20 cellular contexts compared by ENCODE assay signal in the genomic region with DNA sequence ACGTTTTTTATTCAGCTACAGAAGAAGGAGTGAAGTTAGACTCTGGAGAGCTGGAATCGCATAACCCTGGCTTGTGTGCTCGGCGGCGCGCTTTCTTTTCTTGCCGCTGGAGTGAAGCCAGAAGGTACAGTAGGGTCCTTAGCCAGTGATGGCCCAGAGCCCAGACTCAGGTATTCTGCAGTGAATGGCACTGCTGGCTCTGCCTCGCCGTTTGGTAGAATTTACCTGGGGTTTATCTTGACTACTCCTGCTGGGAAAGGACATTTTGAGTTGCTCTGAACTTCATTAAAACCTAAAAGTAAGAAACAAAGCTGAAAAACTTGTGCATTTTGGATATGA. TPM values are rescaled to one million over a fixed set of nuclear protein-coding genes. Genes with fewer than 3 reads are reported as not detected.
DNase-seq lines count a peak whose midpoint lies in the region; ATAC-seq, FAIRE-seq and TF ChIP-seq lines count a peak whose summit lies in the region.
"Had no signal": no experiment of that assay in that cellular context is flagged by ENCODE, and none has a peak within 500 bp of the region (broad histone marks: within the 10 kb centered on the region; RNA-seq: fewer than 3 reads in every experiment).

No MANE protein-coding gene starts in this region.

- H3K9ac ChIP-seq in HepG2 (ENCODE audit: insufficient read depth, low read depth, low read length) (no peak overlapping the region), astrocyte (ENCODE audit: low read length) (peak overlapping the region; percentile 1)

- POLR2A ChIA-PET in HepG2 (lab: Yijun Ruan, JAX): no interaction called here

- H3K4me1 ChIP-seq in HepG2 (ENCODE audit: insufficient read depth, low read length) (peaks cover 13% of the 10 kb centered on the region), right lobe of liver (no peaks in the 10 kb centered on the region), astrocyte (ENCODE audit: insufficient read depth, low read length) (peaks cover 13% of the 10 kb centered on the region)
- H3K4me1 ChIP-seq: colonic mucosa, gastrocnemius medialis had no signal

- H3K36me3 Mint-ChIP-seq in astrocyte (ENCODE audit: low read depth, unreplicated experiment) (no peaks in the 10 kb centered on the region), mesothelial cell of epicardium (peaks cover 1% of the 10 kb centered on the region)

- H3K27ac ChIP-seq in HepG2 (ENCODE audit: extremely low read length, insufficient read depth, low read length) (no peak overlapping the region), right lobe of liver (no peak overlapping the region), astrocyte (ENCODE audit: low read depth, low read length) (no peak overlapping the region)
- H3K27ac ChIP-seq: brain microvascular endothelial cell, C4-2B, colonic mucosa, esophagus squamous epithelium, gastrocnemius medialis had no signal

- H3K36me3 ChIP-seq in HepG2 (replicated peaks in 1 of 2; ENCODE audit: control insufficient read depth in 1 of 2, insufficient read depth in 2 of 2, low read length in 2 of 2) (no peaks in the 10 kb centered on the region), right lobe of liver (no peaks in the 10 kb centered on the region), astrocyte (ENCODE audit: insufficient read depth, low read length) (no peaks in the 10 kb centered on the region)
- H3K36me3 ChIP-seq: brain microvascular endothelial cell, colonic mucosa, esophagus squamous epithelium, gastrocnemius medialis had no signal

- H3K27me3 Mint-ChIP-seq in astrocyte (ENCODE audit: low read depth, unreplicated experiment) (no peaks in the 10 kb centered on the region), mesothelial cell of epicardium (ENCODE audit: low read depth) (no peaks in the 10 kb centered on the region)
- H3K27me3 Mint-ChIP-seq: activated B cell treated with CpG ODN at 0.5 μM for 24 hours; activated CD4-positive, alpha-beta memory T cell treated with anti-CD3 and anti-CD28 coated beads, Interleukin-2, amount 10 ng/mL, durations not matched to agents 7 days and 5 days; activated naive CD8-positive, alpha-beta T cell treated with anti-CD3 and anti-CD28 coated beads, Interleukin-2, amount 50 U/mL, for 24 hours had no signal

- H3K4me3 Mint-ChIP-seq in astrocyte (ENCODE audit: unreplicated experiment): no peak overlapping the region
- H3K4me3 Mint-ChIP-seq in mesothelial cell of epicardium: no peak overlapping the region
- H3K4me3 Mint-ChIP-seq: activated B cell treated with CpG ODN at 0.5 μM for 24 hours; activated CD4-positive, alpha-beta memory T cell treated with anti-CD3 and anti-CD28 coated beads, Interleukin-2, amount 10 ng/mL, durations not matched to agents 7 days and 5 days; activated naive CD8-positive, alpha-beta T cell treated with anti-CD3 and anti-CD28 coated beads, Interleukin-2, amount 50 U/mL, for 24 hours had no signal

- H3K27me3 ChIP-seq in HepG2 (ENCODE audit: control insufficient read depth in 1 of 2, insufficient read depth in 2 of 2, low read length in 2 of 2) (no peaks in the 10 kb centered on the region), right lobe of liver (no peaks in the 10 kb centered on the region), astrocyte (ENCODE audit: insufficient read depth, low read length) (no peaks in the 10 kb centered on the region)
- H3K27me3 ChIP-seq: brain microvascular endothelial cell, colonic mucosa, esophagus squamous epithelium, gastrocnemius medialis had no signal

- BruUV-seq in HepG2 (replicated peaks; lab: Mats Ljungman, UMichigan): no TSS peak

- no peaks in the 10 kb centered on the region for H3K9me3 ChIP-seq in HepG2 (ENCODE audit: low read length)
- no peaks in the 10 kb centered on the region for H3K9me3 ChIP-seq in right lobe of liver
- no peaks in the 10 kb centered on the region for H3K9me3 ChIP-seq in astrocyte (ENCODE audit: insufficient read depth, low read depth, low read length)
- H3K9me3 ChIP-seq: colonic mucosa, esophagus squamous epithelium, gastrocnemius medialis had no signal

- 81% methylated on average over 9 of the region's 9 CpGs for WGBS in HepG2 (ENCODE audit: low lambda C conversion rate)
- WGBS in right lobe of liver (ENCODE audit: insufficient coverage, low coverage, low lambda C conversion rate, missing lambda C conversion rate): 86% methylated on average over 8 of the region's 9 CpGs

- H2AFZ ChIP-seq in HepG2 (ENCODE audit: low read length) (no peak overlapping the region), astrocyte (ENCODE audit: low read depth, low read length) (peak overlapping the region; percentile 55)

- intact Hi-C loops in HepG2 (cut with micrococcal nuclease; ENCODE audit: unreplicated experiment) (loop anchor here (10.0 kb wide), 1 partner anchor 1137 kb away; no protein-coding TSS in a partner anchor), right lobe of liver (cut with DNase I) (no loop called here)

- in situ Hi-C loops in HepG2 (cut with HindIII; ENCODE audit: extremely low pct_ligation_motif_present, low pct_unique_long_range_greater_than_20kb): no loop called here

- H3K4me1 Mint-ChIP-seq in astrocyte (ENCODE audit: low read depth, unreplicated experiment): peaks cover 10% of the 10 kb centered on the region
- peaks cover 12% of the 10 kb centered on the region for H3K4me1 Mint-ChIP-seq in mesothelial cell of epicardium
- H3K4me1 Mint-ChIP-seq: activated B cell treated with CpG ODN at 0.5 μM for 24 hours; activated CD4-positive, alpha-beta memory T cell treated with anti-CD3 and anti-CD28 coated beads, Interleukin-2, amount 10 ng/mL, durations not matched to agents 7 days and 5 days; activated naive CD8-positive, alpha-beta T cell treated with anti-CD3 and anti-CD28 coated beads, Interleukin-2, amount 50 U/mL, for 24 hours had no signal

- ATAC-seq in HepG2 (peak; percentile 39; the same call in 2 of the 3 replicates), right lobe of liver (no peak), HG03442 (IDR thresholded peaks at IDR 0.05; ENCODE audit: unreplicated experiment) (no peak), HG02642 (IDR thresholded peaks at IDR 0.05; ENCODE audit: poor library complexity, unreplicated experiment) (no peak)
- ATAC-seq: activated naive CD8-positive, alpha-beta T cell treated with anti-CD3 and anti-CD28 coated beads, Interleukin-2, amount 50 U/mL, for 24 hours; gastrocnemius medialis had no signal

- H3K79me2 ChIP-seq in HepG2 (ENCODE audit: insufficient read depth, low read length): no peaks in the 10 kb centered on the region
- no peaks in the 10 kb centered on the region for H3K79me2 ChIP-seq in astrocyte (ENCODE audit: insufficient read depth, low read length)

- FAIRE-seq in HepG2 (lab: Jason Lieb, UNC) (no peak), astrocyte (lab: Jason Lieb, UNC) (no peak)

- CTCF ChIA-PET in HepG2 (lab: Yijun Ruan, JAX; ENCODE audit: low intra/inter-chr PET ratio, low total read pairs): no interaction called here

- TF ChIP-seq EP300 in HepG2 (IDR thresholded peaks at IDR 0.05; ENCODE audit: low read depth in 2 of 2, low read length in 2 of 2) (no peak), HepG2 (CRISPR knock-in tag; IDR thresholded peaks at IDR 0.05; ENCODE audit: borderline replicate concordance) (no peak)

- H3K9me3 Mint-ChIP-seq in astrocyte (ENCODE audit: unreplicated experiment): no peaks in the 10 kb centered on the region
- no peaks in the 10 kb centered on the region for H3K9me3 Mint-ChIP-seq in mesothelial cell of epicardium
- H3K9me3 Mint-ChIP-seq: activated B cell treated with CpG ODN at 0.5 μM for 24 hours; activated CD4-positive, alpha-beta memory T cell treated with anti-CD3 and anti-CD28 coated beads, Interleukin-2, amount 10 ng/mL, durations not matched to agents 7 days and 5 days; activated naive CD8-positive, alpha-beta T cell treated with anti-CD3 and anti-CD28 coated beads, Interleukin-2, amount 50 U/mL, for 24 hours had no signal

- TF ChIP-seq CTCF in HepG2 (CRISPR knock-in tag; IDR thresholded peaks at IDR 0.05) (no peak), right lobe of liver (IDR thresholded peaks at IDR 0.05) (no peak), astrocyte (IDR thresholded peaks at IDR 0.05; ENCODE audit: insufficient read depth, low read depth, low read length) (no peak), mesothelial cell of epicardium (IDR thresholded peaks at IDR 0.05; ENCODE audit: unreplicated experiment) (no peak)

- H3K27ac Mint-ChIP-seq in astrocyte (ENCODE audit: unreplicated experiment): no peak overlapping the region
- peak overlapping the region; percentile 86 for H3K27ac Mint-ChIP-seq in mesothelial cell of epicardium
- H3K27ac Mint-ChIP-seq: activated B cell treated with CpG ODN at 0.5 μM for 24 hours; activated CD4-positive, alpha-beta memory T cell treated with anti-CD3 and anti-CD28 coated beads, Interleukin-2, amount 10 ng/mL, durations not matched to agents 7 days and 5 days; activated naive CD8-positive, alpha-beta T cell treated with anti-CD3 and anti-CD28 coated beads, Interleukin-2, amount 50 U/mL, for 24 hours had no signal

- TF ChIP-seq RAD21 in HepG2 (CRISPR knock-in tag; IDR thresholded peaks at IDR 0.05): no peak

- TF ChIP-seq POLR2A in HepG2 (IDR thresholded peaks at IDR 0.05; ENCODE audit: insufficient read depth in 1 of 2, low read depth in 2 of 2, low read length in 2 of 2) (no peak), right lobe of liver (IDR thresholded peaks at IDR 0.05) (no peak)

- DNase-seq in HepG2 (ENCODE audit: low spot score): no peak
- no peak for DNase-seq in right lobe of liver
- no peak for DNase-seq in astrocyte (ENCODE audit: low read depth)
- DNase-seq in mesothelial cell of epicardium (ENCODE audit: low spot score in 2 of 2, unreplicated experiment in 2 of 2): no peak
- DNase-seq in activated effector memory CD4-positive, alpha-beta T cell treated with Interleukin-2 at 50 U/mL for 16 hours: no peak
- DNase-seq in T1000 (lab: John Stamatoyannopoulos, UW): no peak
- DNase-seq: ACHN; activated B cell treated with CpG ODN at 0.5 μM for 24 hours; activated CD4-positive, alpha-beta memory T cell treated with anti-CD3 and anti-CD28 coated beads, Interleukin-2, amount 10 ng/mL, durations not matched to agents 7 days and 5 days; activated gamma-delta T cell; activated naive CD8-positive, alpha-beta T cell treated with anti-CD3 and anti-CD28 coated beads, Interleukin-2, amount 50 U/mL, for 24 hours; brain microvascular endothelial cell; colonic mucosa; esophagus squamous epithelium; gastrocnemius medialis; NCI-H146; NCI-H510A had no signal

- H3K4me3 ChIP-seq in HepG2 (replicated peaks in 1 of 3; ENCODE audit: insufficient read depth in 1 of 3, low read depth in 2 of 3, low read length in 3 of 3): no peak overlapping the region
- H3K4me3 ChIP-seq in right lobe of liver: no peak overlapping the region
- no peak overlapping the region for H3K4me3 ChIP-seq in astrocyte (ENCODE audit: insufficient read depth, low read depth, low read length)
- H3K4me3 ChIP-seq: colonic mucosa, esophagus squamous epithelium, gastrocnemius medialis had no signal

- peak overlapping the region; percentile 19; the same call in 1 of the 2 replicates for H3K4me2 ChIP-seq in HepG2 (ENCODE audit: low read depth, low read length)
- peak overlapping the region; percentile 53 for H3K4me2 ChIP-seq in astrocyte (ENCODE audit: low read length)

- H4K20me1 ChIP-seq in HepG2 (ENCODE audit: insufficient read depth, low read length) (no peaks in the 10 kb centered on the region), astrocyte (ENCODE audit: insufficient read depth, low read length) (no peaks in the 10 kb centered on the region)

RNA-seq across cellular contexts. Expression of gene TIAM2, which starts 56.9 kb away (rescaled TPM):
- 4.5 and 5.7 TPM in 2 replicates for total RNA-seq in HepG2 (2016; rRNA removed; fragmentation: Illumina TruSeq; extraction: Trizol)
- 6.2 and 6.8 TPM in 2 replicates for total RNA-seq in HepG2 (2016; cell fraction: cytosol; rRNA removed; fragmentation: Illumina TruSeq; extraction: Trizol; ENCODE audit: low read depth)
- 4.2 and 4.7 TPM in 2 replicates for total RNA-seq in HepG2 (2016; cell fraction: insoluble cytoplasmic fraction; rRNA removed; fragmentation: Illumina TruSeq; extraction: Trizol)
- 4.9 and 5.3 TPM in 2 replicates for total RNA-seq in HepG2 (2016; cell fraction: membrane; rRNA removed; fragmentation: Illumina TruSeq; extraction: Trizol)
- total RNA-seq in HepG2 (2016; cell fraction: nucleus; rRNA removed; fragmentation: Illumina TruSeq; extraction: Trizol): 10.7 and 12.4 TPM in 2 replicates
- polyA plus RNA-seq in HepG2 (2011; rRNA removed): 4.1 and 4.4 TPM in 2 replicates
- polyA plus RNA-seq in HepG2 (2011; cell fraction: cytosol; rRNA removed): 1.4 and 3.0 TPM in 2 replicates
- polyA plus RNA-seq in HepG2 (2011; cell fraction: nucleus; rRNA removed): 4.4 and 7.3 TPM in 2 replicates
- polyA plus RNA-seq in HepG2 (2012): 6.1 and 6.5 TPM in 2 replicates
- 0.99 and 1.1 TPM in 2 replicates for polyA plus RNA-seq in HepG2 (2016; cell fraction: cytosol; fragmentation: Illumina TruSeq; extraction: Trizol; ENCODE audit: low read depth)
- polyA plus RNA-seq in HepG2 (2016; cell fraction: insoluble cytoplasmic fraction; fragmentation: Illumina TruSeq; extraction: Trizol; ENCODE audit: low read depth): 4.5 and 6.0 TPM in 2 replicates
- 1.4 and 2.0 TPM in 2 replicates for polyA plus RNA-seq in HepG2 (2016; cell fraction: membrane; fragmentation: Illumina TruSeq; extraction: Trizol; ENCODE audit: low read depth)
- 11.0 and 12.4 TPM in 2 replicates for polyA plus RNA-seq in HepG2 (2016; cell fraction: nucleus; fragmentation: Illumina TruSeq; extraction: Trizol; ENCODE audit: insufficient read depth, low read depth)
- polyA minus RNA-seq in HepG2 (2011; rRNA and poly(A)+ RNA removed; ENCODE audit: low replicate concordance): 0.68 and 5.9 TPM in 2 replicates
- polyA minus RNA-seq in HepG2 (2011; cell fraction: cytosol; rRNA and poly(A)+ RNA removed): 3.0 and 4.9 TPM in 2 replicates
- polyA minus RNA-seq in HepG2 (2011; cell fraction: nucleus; rRNA and poly(A)+ RNA removed): 21.6 and 28.6 TPM in 2 replicates
- total RNA-seq in right lobe of liver: 1 to 10 TPM; 1.3 to 4.4 (median 1.7) TPM
- total RNA-seq in astrocyte: 22.2 and 23.6 TPM in 2 replicates
- 14.4 to 19.9 TPM (median 18.1 TPM) in 3 replicates for total RNA-seq in mesothelial cell of epicardium
